Comparison of ENCODE assay signal across 1 cellular context in genomic region chr6:148495029-148495428, GRCh38.
TF ChIP-seq lines count a peak whose summit lies in the region.

No MANE protein-coding gene starts in this region.

TF ChIP-seq in GM12878, 131 proteins besides CTCF, POLR2A, EP300 and RAD21 (continued from another document):
- TF ChIP-seq ATF2 (IDR thresholded peaks at IDR 0.05; ENCODE audit: low read length), result 0 out of 2 replicates have a peak, but pooled peaks have one; percentile 39
- TF ChIP-seq JUND (IDR thresholded peaks at IDR 0.05; ENCODE audit: low read depth, low read length), result no peak
- no peak for TF ChIP-seq ATF3 (IDR thresholded peaks at IDR 0.05; ENCODE audit: borderline replicate concordance, extremely low read depth, low read depth, low read length)
- no peak for TF ChIP-seq NR2F1 (conservative IDR thresholded peaks at IDR 0.05)
- no peak for TF ChIP-seq PAX5 (IDR thresholded peaks at IDR 0.05; ENCODE audit: borderline replicate concordance, low read depth, low read length)
TF ChIP-seq in GM12878: peak in this region for 5.
